ENCODE assay signal across 8 cellular contexts in genomic region chr9:764105-764524, GRCh38.
A peak's percentile ranks its signal among the peaks of the same experiment; 100 is the strongest.
DNase-seq lines count a peak whose midpoint lies in the region; ATAC-seq and TF ChIP-seq lines count a peak whose summit lies in the region.

No MANE protein-coding gene starts in this region.

- TF ChIP-seq CTCF in MCF 10A (IDR thresholded peaks at IDR 0.05; ENCODE audit: unreplicated experiment), result peak; percentile 71

- peaks cover 12% of the 10 kb centered on the region for H3K36me3 Mint-ChIP-seq in MCF 10A (ENCODE audit: insufficient read depth, unreplicated experiment)
- H3K36me3 Mint-ChIP-seq in stimulated activated effector memory CD8-positive, alpha-beta T cell treated with anti-CD3 and anti-CD28 coated beads, Interleukin-12 subunit alpha, Interleukin-12 subunit beta, amount 100 ng/mL, for 72 hours, result no peaks in the 10 kb centered on the region

- no peak overlapping the region for H3K4me3 Mint-ChIP-seq in MCF 10A (ENCODE audit: unreplicated experiment)
- no peak overlapping the region for H3K4me3 Mint-ChIP-seq in stimulated activated effector memory CD8-positive, alpha-beta T cell treated with anti-CD3 and anti-CD28 coated beads, Interleukin-12 subunit alpha, Interleukin-12 subunit beta, amount 100 ng/mL, for 72 hours

- no peak overlapping the region for H3K4me3 ChIP-seq in Jurkat, Clone E6-1 (ENCODE audit: low read length)

- peaks cover 15% of the 10 kb centered on the region for H3K27me3 Mint-ChIP-seq in MCF 10A (ENCODE audit: insufficient read depth, unreplicated experiment)

- intact Hi-C loops in MCF 10A (cut with micrococcal nuclease), result loop anchor here (1.0 kb wide), 2 partner anchors 150 to 378 kb away; no protein-coding TSS in a partner anchor

- ATAC-seq in GM19438 (IDR thresholded peaks at IDR 0.05; ENCODE audit: low read depth, unreplicated experiment), result peak; percentile 99
- ATAC-seq in stimulated activated effector memory CD8-positive, alpha-beta T cell treated with anti-CD3 and anti-CD28 coated beads, Interleukin-12 subunit alpha, Interleukin-12 subunit beta, amount 100 ng/mL, for 72 hours, result peak; percentile 92

- CTCF ChIA-PET in MCF 10A (lab: Yijun Ruan, JAX), result interaction anchor here (0.6 to 2.4 kb wide), 23 partner anchors 9 to 476 kb away, joined by 3 to 12 read pairs (median 3); no protein-coding TSS in a partner anchor

- POLR2A ChIA-PET in MCF 10A (lab: Yijun Ruan, JAX), result interaction anchor here (1.2 to 2.6 kb wide), 2 partner anchors 26 to 78 kb away, joined by 3 to 6 read pairs; no protein-coding TSS in a partner anchor

- H3K27ac Mint-ChIP-seq in MCF 10A (ENCODE audit: low read depth, unreplicated experiment), result no peak overlapping the region
- no peak overlapping the region for H3K27ac Mint-ChIP-seq in stimulated activated effector memory CD8-positive, alpha-beta T cell treated with anti-CD3 and anti-CD28 coated beads, Interleukin-12 subunit alpha, Interleukin-12 subunit beta, amount 100 ng/mL, for 72 hours

- H3K9me3 Mint-ChIP-seq in MCF 10A (ENCODE audit: unreplicated experiment), result peaks cover 2% of the 10 kb centered on the region
- no peaks in the 10 kb centered on the region for H3K9me3 Mint-ChIP-seq in stimulated activated effector memory CD8-positive, alpha-beta T cell treated with anti-CD3 and anti-CD28 coated beads, Interleukin-12 subunit alpha, Interleukin-12 subunit beta, amount 100 ng/mL, for 72 hours

- DNase-seq in COR-L47 (lab: John Stamatoyannopoulos, UW) (peak; percentile 14), RPMI8226 (peak; percentile 69), MCF 10A (ENCODE audit: unreplicated experiment) (peak; percentile 71), kidney glomerular epithelial cell (lab: John Stamatoyannopoulos, UW) (peak; percentile 20), NCI-H187 treated with DMSO at 0.1 percent for 48 hours (lab: John Stamatoyannopoulos, UW) (no peak)
- peak; percentile 90 for DNase-seq in Jurkat, Clone E6-1 (ENCODE audit: low read depth, low spot score)
- DNase-seq in stimulated activated effector memory CD8-positive, alpha-beta T cell treated with anti-CD3 and anti-CD28 coated beads, Interleukin-12 subunit alpha, Interleukin-12 subunit beta, amount 100 ng/mL, for 72 hours (ENCODE audit: low spot score in 2 of 2), result peak in 1 of 2 donors; percentile 57

- H3K4me1 Mint-ChIP-seq in MCF 10A (ENCODE audit: insufficient read depth, unreplicated experiment), result peaks cover 5% of the 10 kb centered on the region
- peaks cover 6% of the 10 kb centered on the region for H3K4me1 Mint-ChIP-seq in stimulated activated effector memory CD8-positive, alpha-beta T cell treated with anti-CD3 and anti-CD28 coated beads, Interleukin-12 subunit alpha, Interleukin-12 subunit beta, amount 100 ng/mL, for 72 hours

- no TSS peak for BruUV-seq in MCF 10A (replicated peaks; lab: Mats Ljungman, UMichigan)
